ENCODE assay signal across 15 cellular contexts in genomic region chr7:116582164-116582732, GRCh38. TPM values are rescaled to one million over a fixed set of nuclear protein-coding genes. Genes with fewer than 3 reads are reported as not detected.
DNase-seq lines count a peak whose midpoint lies in the region; ATAC-seq and TF ChIP-seq lines count a peak whose summit lies in the region.
"Had no signal": no experiment of that assay in that cellular context is flagged by ENCODE, and none has a peak within 500 bp of the region (broad histone marks: within the 10 kb centered on the region; RNA-seq: fewer than 3 reads in every experiment).

No MANE protein-coding gene starts in this region.

- no peak for ATAC-seq in GM19035 (IDR thresholded peaks at IDR 0.05; ENCODE audit: unreplicated experiment)
- no peak for ATAC-seq in CD8-positive, alpha-beta T cell

- peaks cover 4% of the 10 kb centered on the region; the same call in 1 of the 2 replicates for H3K9me3 Mint-ChIP-seq in HFFc6
- H3K9me3 Mint-ChIP-seq in CD8-positive, alpha-beta T cell, result no peaks in the 10 kb centered on the region
- H3K9me3 Mint-ChIP-seq: activated naive CD4-positive, alpha-beta T cell treated with anti-CD3 and anti-CD28 coated beads, Interleukin-2, amount 10 ng/mL, durations not matched to agents 7 days and 5 days had no signal

- no peaks in the 10 kb centered on the region; the same call in none of the 2 replicates for H3K27me3 Mint-ChIP-seq in HFFc6 (ENCODE audit: insufficient read depth)
- H3K27me3 Mint-ChIP-seq in CD8-positive, alpha-beta T cell (ENCODE audit: low read depth), result no peaks in the 10 kb centered on the region
- H3K27me3 Mint-ChIP-seq: activated naive CD4-positive, alpha-beta T cell treated with anti-CD3 and anti-CD28 coated beads, Interleukin-2, amount 10 ng/mL, durations not matched to agents 7 days and 5 days had no signal

- POLR2A ChIA-PET in CD8-positive, alpha-beta T cell (lab: Charles Lee), result no interaction called here

- peak overlapping the region; percentile 86 for H3K4me3 Mint-ChIP-seq in HFFc6
- H3K4me3 Mint-ChIP-seq in CD8-positive, alpha-beta T cell, result no peak overlapping the region
- H3K4me3 Mint-ChIP-seq: activated naive CD4-positive, alpha-beta T cell treated with anti-CD3 and anti-CD28 coated beads, Interleukin-2, amount 10 ng/mL, durations not matched to agents 7 days and 5 days; nephron progenitor cell had no signal

- peak overlapping the region; percentile 97 for H3K27ac Mint-ChIP-seq in HFFc6
- H3K27ac Mint-ChIP-seq in CD8-positive, alpha-beta T cell, result no peak overlapping the region
- H3K27ac Mint-ChIP-seq: activated naive CD4-positive, alpha-beta T cell treated with anti-CD3 and anti-CD28 coated beads, Interleukin-2, amount 10 ng/mL, durations not matched to agents 7 days and 5 days had no signal

- CTCF ChIA-PET in CD8-positive, alpha-beta T cell (lab: Charles Lee), result interaction anchor here (1.2 to 1.6 kb wide), 4 partner anchors 9 to 410 kb away, joined by 5 to 8 read pairs (median 6); no protein-coding TSS in a partner anchor

- in situ Hi-C loops in brain microvascular endothelial cell (cut with HindIII; ENCODE audit: low pct_ligation_motif_present, low sequenced_read_pairs) (loop anchor here (25.0 kb wide), 1 partner anchor 320 kb away; no protein-coding TSS in a partner anchor), GM13976 (cut with MboI; ENCODE audit: low sequenced_read_pairs, unreplicated experiment) (no loop called here)

- H3K4me3 ChIP-seq in brain microvascular endothelial cell (ENCODE audit: low read depth, low read length) (no peak overlapping the region), kidney epithelial cell (ENCODE audit: low read depth, low read length) (no peak overlapping the region)
- H3K4me3 ChIP-seq in CD8-positive, alpha-beta T cell (ENCODE audit: low read depth, low read length), result no peak overlapping the region

- TF ChIP-seq CTCF in HFFc6 (IDR thresholded peaks at IDR 0.05) (peak; percentile 74), brain microvascular endothelial cell (IDR thresholded peaks at IDR 0.05; ENCODE audit: low read depth, low read length, missing control alignments) (peak; percentile 78), kidney epithelial cell (IDR thresholded peaks at IDR 0.05; ENCODE audit: insufficient read depth, low read length, poor library complexity, severe bottlenecking) (peak; percentile 11), GM13976 (IDR thresholded peaks at IDR 0.05; ENCODE audit: borderline replicate concordance, control extremely low read depth, extremely low read depth, insufficient read depth, missing control alignments) (no peak)
- TF ChIP-seq CTCF in CD8-positive, alpha-beta T cell (IDR thresholded peaks at IDR 0.05), result no peak

- peaks cover 20% of the 10 kb centered on the region for H3K36me3 Mint-ChIP-seq in HFFc6 (ENCODE audit: low read depth)
- H3K36me3 Mint-ChIP-seq in CD8-positive, alpha-beta T cell, result no peaks in the 10 kb centered on the region
- H3K36me3 Mint-ChIP-seq: activated naive CD4-positive, alpha-beta T cell treated with anti-CD3 and anti-CD28 coated beads, Interleukin-2, amount 10 ng/mL, durations not matched to agents 7 days and 5 days had no signal

- intact Hi-C loops in CD8-positive, alpha-beta T cell (cut with DNase I, micrococcal nuclease), result no loop called here

- DNase-seq in A172 (ENCODE audit: low spot score), result peak; percentile 59
- DNase-seq in HFFc6, result peak; percentile 67
- DNase-seq in brain microvascular endothelial cell, result peak; percentile 61
- no peak for DNase-seq in kidney epithelial cell (ENCODE audit: low read depth)
- DNase-seq in SW 1271 (lab: John Stamatoyannopoulos, UW), result no peak
- no peak for DNase-seq in GM13976 (ENCODE audit: low spot score)
- DNase-seq in CD8-positive, alpha-beta T cell, result no peak
- DNase-seq: activated CD4-positive, alpha-beta T cell treated with anti-CD3 and anti-CD28 coated beads, Interleukin-2, amount 50 U/mL, for 4 hours; activated naive CD4-positive, alpha-beta T cell treated with anti-CD3 and anti-CD28 coated beads, Interleukin-2, amount 10 ng/mL, durations not matched to agents 7 days and 5 days; BE2C; effector CD4-positive, alpha-beta T cell; H7; NCI-H69; nephron progenitor cell had no signal

- H3K36me3 ChIP-seq in brain microvascular endothelial cell (replicated peaks) (no peaks in the 10 kb centered on the region), kidney epithelial cell (ENCODE audit: control insufficient read depth, insufficient read depth, low read length) (no peaks in the 10 kb centered on the region)
- no peaks in the 10 kb centered on the region for H3K36me3 ChIP-seq in CD8-positive, alpha-beta T cell (ENCODE audit: insufficient read depth, low read length)
- H3K36me3 ChIP-seq: BE2C had no signal

- peak overlapping the region; percentile 73 for H3K27ac ChIP-seq in brain microvascular endothelial cell
- H3K27ac ChIP-seq in CD8-positive, alpha-beta T cell (ENCODE audit: low read depth, low read length), result no peak overlapping the region

- no peaks in the 10 kb centered on the region for H3K4me1 ChIP-seq in CD8-positive, alpha-beta T cell (ENCODE audit: insufficient read depth, low read length)
- H3K4me1 ChIP-seq: BE2C had no signal

- peaks cover 86% of the 10 kb centered on the region for H3K4me1 Mint-ChIP-seq in HFFc6 (ENCODE audit: low read depth)
- peaks cover 2% of the 10 kb centered on the region for H3K4me1 Mint-ChIP-seq in CD8-positive, alpha-beta T cell (ENCODE audit: low read depth)
- H3K4me1 Mint-ChIP-seq: nephron progenitor cell had no signal

- H3K27me3 ChIP-seq in brain microvascular endothelial cell (replicated peaks) (no peaks in the 10 kb centered on the region), kidney epithelial cell (ENCODE audit: control insufficient read depth, insufficient read depth, low read length) (no peaks in the 10 kb centered on the region)
- no peaks in the 10 kb centered on the region for H3K27me3 ChIP-seq in CD8-positive, alpha-beta T cell (ENCODE audit: insufficient read depth, low read length)
- H3K27me3 ChIP-seq: BE2C had no signal

- no peaks in the 10 kb centered on the region for H3K9me3 ChIP-seq in CD8-positive, alpha-beta T cell (ENCODE audit: low read length)
- H3K9me3 ChIP-seq: BE2C had no signal

RNA-seq across cellular contexts. Expression of gene CAV1, which starts 57.4 kb away (rescaled TPM):
- total RNA-seq in A172 (2014; rRNA removed; shearing (Covaris generic)), result 177 and 219 TPM in 2 replicates
- total RNA-seq in HFFc6 (2021; fragmentation: NEBNext Ultra II Directional; extraction: Animal tissue kit (Norgen Biotek cat#: 25700)), result 1,000 to 10,000 TPM in 5 of 6 experiments, 100 to 1,000 TPM in 1; 938 to 1,171 (median 1,076) TPM
- 15.8 and 19.4 TPM in 2 replicates for total RNA-seq in kidney epithelial cell
- total RNA-seq in CD8-positive, alpha-beta T cell, result not detected

Comparison
In these comparisons a context has a peak if more than half of its experiments do, and no peak if none do; other contexts are left out.
1. DNase-seq: peak in A172 (single experiment), HFFc6 (single experiment) and brain microvascular endothelial cell (single experiment); none in kidney epithelial cell (single experiment), SW 1271 (0 of 2), GM13976 (single experiment) and CD8-positive, alpha-beta T cell (0 of 7).
2. CTCF ChIP-seq: peak in HFFc6 (single experiment), brain microvascular endothelial cell (single experiment) and kidney epithelial cell (single experiment); none in GM13976 (single experiment) and CD8-positive, alpha-beta T cell (single experiment).
3. RNA of gene CAV1, which starts 57.4 kb away (total RNA-seq): 938 to 1,171 TPM in HFFc6, 177 to 219 TPM in A172 and 15.8 to 19.4 TPM in kidney epithelial cell; not detected in CD8-positive, alpha-beta T cell; every median in the first group is over 10 times any median in the second.